8 cellular contexts compared by ENCODE assay signal in the genomic region with DNA sequence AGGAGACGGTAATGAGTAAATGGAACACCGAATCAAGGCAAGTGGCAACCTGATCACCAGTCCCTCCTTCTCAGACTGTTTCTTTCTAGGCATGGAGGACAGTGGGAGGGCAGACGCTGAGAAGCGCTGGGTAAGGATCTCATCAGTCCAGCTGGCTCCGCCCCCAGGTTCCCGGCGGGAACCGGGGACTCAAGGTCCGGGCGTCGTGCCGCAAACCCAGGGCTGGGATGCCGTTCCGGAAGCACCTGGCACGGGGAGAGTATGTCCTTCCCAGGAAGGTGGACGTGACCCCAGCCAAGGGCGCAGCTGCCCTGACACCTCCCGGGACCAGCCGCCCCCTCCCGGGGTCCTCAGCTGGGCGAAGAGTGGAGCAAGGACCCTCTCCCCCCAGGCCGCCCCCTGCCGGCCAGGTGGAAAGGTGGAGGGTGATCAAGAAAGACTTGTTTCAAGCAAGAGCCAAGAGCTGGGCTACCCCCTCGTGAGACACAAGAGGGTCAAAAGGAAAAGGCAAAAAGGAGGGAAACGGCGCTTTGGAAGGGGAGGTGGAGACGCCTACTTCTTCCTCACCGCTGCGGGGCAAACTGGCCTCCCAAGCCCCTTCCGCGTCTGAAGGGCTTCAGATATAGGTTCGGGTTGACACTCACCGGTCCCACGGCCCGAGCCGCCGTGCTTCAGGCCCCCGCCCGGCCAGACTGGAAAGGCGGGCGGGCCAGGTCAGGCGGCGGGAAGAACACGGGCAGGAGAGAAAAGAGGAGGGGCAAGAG. TPM values are rescaled to one million over a fixed set of nuclear protein-coding genes. Genes with fewer than 3 reads are reported as not detected.
DNase-seq lines count a peak whose midpoint lies in the region; ATAC-seq and TF ChIP-seq lines count a peak whose summit lies in the region.

TSS of gene MYO19 (minus strand) at position 752 of the 764 bp plus-strand sequence. CDS start 2,330 bp downstream, outside the sequence.

- peak within 1 kb of the TSS; percentile 97 for H3K9ac ChIP-seq in BLaER1

- ATAC-seq in GM19328 (IDR thresholded peaks at IDR 0.05; ENCODE audit: unreplicated experiment) (peak; percentile 28), HG03520 (IDR thresholded peaks at IDR 0.05; ENCODE audit: unreplicated experiment) (peak; percentile 25)

- peak within 1 kb of the TSS; percentile 94 for H3K4me3 Mint-ChIP-seq in endothelial cell (ENCODE audit: unreplicated experiment)
- peak within 1 kb of the TSS; percentile 93 for H3K4me3 Mint-ChIP-seq in mesothelial cell of epicardium

- peak within 1 kb of the TSS; percentile 98 for H3K27ac ChIP-seq in BLaER1

- H3K27me3 ChIP-seq in BLaER1 = no peaks in the 10 kb centered on the region

- H3K4me1 Mint-ChIP-seq in endothelial cell (ENCODE audit: unreplicated experiment) = peaks cover 13% of the 10 kb centered on the region
- peaks cover 9% of the 10 kb centered on the region for H3K4me1 Mint-ChIP-seq in mesothelial cell of epicardium

- H3K4me1 ChIP-seq in BLaER1 = peaks cover 25% of the 10 kb centered on the region

- no peaks in the 10 kb centered on the region for H3K9me3 ChIP-seq in BLaER1

- H3K9me3 Mint-ChIP-seq in endothelial cell (ENCODE audit: unreplicated experiment) = no peaks in the 10 kb centered on the region
- no peaks in the 10 kb centered on the region for H3K9me3 Mint-ChIP-seq in mesothelial cell of epicardium

- H4K20me1 ChIP-seq in BLaER1 = 0 out of 2 replicates have a peak, but pooled peaks cover 7% of the 10 kb centered on the region

- H3K4me2 ChIP-seq in BLaER1 = peak within 1 kb of the TSS; percentile 92

- TF ChIP-seq CTCF in endothelial cell (IDR thresholded peaks at IDR 0.05; ENCODE audit: unreplicated experiment) (peak; percentile 81), mesothelial cell of epicardium (IDR thresholded peaks at IDR 0.05; ENCODE audit: unreplicated experiment) (peak; percentile 58)

- peaks cover 61% of the 10 kb centered on the region for H3K36me3 ChIP-seq in BLaER1

- H3K4me3 ChIP-seq in BLaER1 = peak within 1 kb of the TSS; percentile 84

- H3K27me3 Mint-ChIP-seq in endothelial cell (ENCODE audit: unreplicated experiment) (peaks cover 3% of the 10 kb centered on the region), mesothelial cell of epicardium (ENCODE audit: low read depth) (no peaks in the 10 kb centered on the region)

- DNase-seq in NCI-H748 treated with DMSO at 0.1 percent for 48 hours (lab: John Stamatoyannopoulos, UW) (peak; percentile 72), endothelial cell (ENCODE audit: low spot score) (peak; percentile 62), mesothelial cell of epicardium (ENCODE audit: low spot score in 2 of 2, unreplicated experiment in 2 of 2) (peak; percentile 35 to 69)
- peak; percentile 21 to 34 (median 34) for DNase-seq in activated CD8-positive, alpha-beta memory T cell treated with anti-CD3 and anti-CD28 coated beads for 48 hours (ENCODE audit: low read depth in 2 of 3, low spot score in 2 of 3)
- peak in 5 of 6 experiments; percentile 18 to 75 (median 45) for DNase-seq in stimulated activated naive CD4-positive, alpha-beta T cell (lab: John Stamatoyannopoulos, UW)

- H3K36me3 Mint-ChIP-seq in endothelial cell (ENCODE audit: low read depth, unreplicated experiment) = peaks cover 6% of the 10 kb centered on the region
- peaks cover 10% of the 10 kb centered on the region for H3K36me3 Mint-ChIP-seq in mesothelial cell of epicardium

- peak within 1 kb of the TSS; percentile 93 for H3K27ac Mint-ChIP-seq in endothelial cell (ENCODE audit: unreplicated experiment)
- peak within 1 kb of the TSS; percentile 99 for H3K27ac Mint-ChIP-seq in mesothelial cell of epicardium

RNA-seq across cellular contexts. Expression of gene MYO19, which starts in this region (rescaled TPM):
- total RNA-seq in endothelial cell (ENCODE audit: unreplicated experiment) (60.3 TPM), mesothelial cell of epicardium (77.3 to 82.8 TPM (median 82.4 TPM) in 3 replicates)

Comparison
In these comparisons a context has a peak if more than half of its experiments do, and no peak if none do; other contexts are left out.
1. Peak in every context shown above with its lines: DNase-seq, ATAC-seq, H3K4me3 ChIP-seq and H3K27ac ChIP-seq.